Comparison of ENCODE assay signal across 21 cellular contexts in the genomic region with DNA sequence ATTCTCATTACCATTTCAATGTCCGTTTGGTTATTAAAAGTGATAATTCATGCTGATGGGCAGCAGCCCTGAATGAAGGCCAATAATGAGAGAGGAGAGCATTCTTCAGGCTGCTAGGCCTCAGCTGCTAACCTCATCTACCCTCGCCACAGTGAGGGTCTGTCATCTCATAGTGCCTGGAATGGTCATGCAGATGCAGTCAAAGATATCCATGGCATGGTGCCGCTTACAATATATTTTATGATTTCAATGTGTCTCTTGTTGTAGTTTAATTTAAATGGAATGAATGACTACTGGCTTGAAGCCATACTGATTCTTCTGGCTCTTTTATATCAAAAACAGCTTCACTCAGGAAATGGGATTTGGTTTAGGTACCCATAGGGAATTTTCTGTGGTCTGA.
"Had no signal": no experiment of that assay in that cellular context is flagged by ENCODE, and none has a peak within 500 bp of the region (broad histone marks: within the 10 kb centered on the region; RNA-seq: fewer than 3 reads in every experiment).

No MANE protein-coding gene starts in this region.

- ATAC-seq: K562 had no signal

- H3K4me3 ChIP-seq: K562, SJSA1, SK-N-MC had no signal

- H3K27me3 ChIP-seq: SJSA1 had no signal

- H3K36me3 ChIP-seq: SJSA1 had no signal

- H3K4me1 ChIP-seq: SJSA1 had no signal

- H3K9me3 ChIP-seq: SJSA1 had no signal

- H3K27ac ChIP-seq: HL-60, KMS-11, SJSA1, SK-N-MC had no signal

- DNase-seq: MV-4-11, NCI-H1048, NCI-H1105, NCI-H1417, NCI-H1436 treated with DMSO at 0.1 percent for 48 hours, NCI-H1694, NCI-H187 treated with DMSO at 0.1 percent for 48 hours, NCI-H2029 treated with DMSO at 0.1 percent for 48 hours, NCI-H2107, NCI-H2227 treated with DMSO at 0.1 percent for 48 hours, NCI-H524, NCI-H526 treated with DMSO at 0.1 percent for 48 hours, NCI-H748 treated with DMSO at 0.1 percent for 48 hours, Right ventricle myocardium superior, RPMI8226, SIG-M5 had no signal
